Comparison of ENCODE assay signal across 18 cellular contexts in the genomic region with DNA sequence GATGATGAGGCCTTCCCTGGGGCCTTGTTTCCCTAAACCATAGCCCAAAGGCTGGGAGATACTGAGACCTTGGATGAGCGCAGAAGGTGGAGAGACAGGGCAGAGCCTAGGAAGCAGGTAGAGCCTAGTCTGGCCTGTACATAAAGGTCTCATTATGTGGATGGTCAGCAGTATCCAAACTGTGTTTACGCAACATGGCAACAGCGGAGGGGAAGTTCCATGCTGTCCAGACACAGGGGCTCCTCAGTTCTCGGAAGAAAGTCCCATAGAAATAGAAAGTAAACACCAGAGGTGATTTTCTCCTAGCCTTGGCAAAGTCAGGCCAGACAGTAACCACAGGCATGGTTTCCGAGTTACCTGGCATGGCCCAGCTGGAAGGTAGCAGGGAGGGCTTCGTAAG. TPM values are rescaled to one million over a fixed set of nuclear protein-coding genes. Genes with fewer than 3 reads are reported as not detected.
DNase-seq lines count a peak whose midpoint lies in the region; ATAC-seq and TF ChIP-seq lines count a peak whose summit lies in the region.
"Had no signal": no experiment of that assay in that cellular context is flagged by ENCODE, and none has a peak within 500 bp of the region (broad histone marks: within the 10 kb centered on the region; RNA-seq: fewer than 3 reads in every experiment).

No MANE protein-coding gene starts in this region.

- peaks cover 93 to 100% (median 100%) of the 10 kb centered on the region in 11 experiments for H4K20me1 ChIP-seq in BLaER1 treated with 17β-estradiol and CSF1 and Interleukin-3, amounts not matched to agents 10 nM and 100 nM
- H4K20me1 ChIP-seq in DOHH2 (ENCODE audit: control insufficient read depth, insufficient read depth, low read depth, low read length) = no peaks in the 10 kb centered on the region

- H3K4me2 ChIP-seq in BLaER1 treated with 17β-estradiol and CSF1 and Interleukin-3, amounts not matched to agents 10 nM and 100 nM = peak overlapping the region in 7 of 11 experiments; percentile 1 to 75 (median 48); a peak in 13 of 22 replicates
- peak overlapping the region; percentile 55; the same call in 1 of the 2 replicates for H3K4me2 ChIP-seq in DOHH2 (ENCODE audit: low read length)

- WGBS in psoas muscle, 3 donors = 88 to 93% (median 89%) methylated on average over 6 of the region's 6 CpGs

- no peaks in the 10 kb centered on the region for H3K27me3 ChIP-seq in BLaER1 treated with 17β-estradiol and CSF1 and Interleukin-3, amounts not matched to agents 10 nM and 100 nM
- H3K27me3 ChIP-seq in DOHH2 (ENCODE audit: control insufficient read depth, low read length) (no peaks in the 10 kb centered on the region), psoas muscle (ENCODE audit: insufficient read depth in 3 of 3, low read length in 2 of 3) (no peaks in the 10 kb centered on the region)

- no peaks in the 10 kb centered on the region for H3F3A ChIP-seq in DOHH2 (ENCODE audit: control insufficient read depth, insufficient read depth)

- H3K9ac ChIP-seq in BLaER1 treated with 17β-estradiol and CSF1 and Interleukin-3, amounts not matched to agents 10 nM and 100 nM = peak overlapping the region in 4 of 11 experiments; percentile 18 to 64 (median 34); a peak in 5 of 22 replicates

- intact Hi-C loops in psoas muscle (cut with DNase I) = no loop called here

- TF ChIP-seq CTCF in DOHH2 (IDR thresholded peaks at IDR 0.05; ENCODE audit: low read depth, low read length, poor library complexity, severe bottlenecking) (no peak), psoas muscle (IDR thresholded peaks at IDR 0.05) (no peak)

- DNase-seq in left lobe of liver (ENCODE audit: low spot score) = no peak
- no peak for DNase-seq in psoas muscle
- no peak for DNase-seq in NCI-H1694 treated with DMSO at 0.1 percent for 48 hours (lab: John Stamatoyannopoulos, UW)
- DNase-seq in caudate nucleus (lab: John Stamatoyannopoulos, UW) = no peak
- DNase-seq: Caco-2, KBM-7, NCI-H1092 treated with DMSO at 0.1 percent for 48 hours, NCI-H187, NCI-H446 had no signal

- no peaks in the 10 kb centered on the region for H3K9me3 ChIP-seq in BLaER1 treated with 17β-estradiol and CSF1 and Interleukin-3, amounts not matched to agents 10 nM and 100 nM (replicated peaks in 1 of 11)
- H3K9me3 ChIP-seq in DOHH2 (ENCODE audit: control insufficient read depth, insufficient read depth, low read length) (no peaks in the 10 kb centered on the region), psoas muscle (no peaks in the 10 kb centered on the region)
- H3K9me3 ChIP-seq: Caco-2 had no signal

- ATAC-seq in left lobe of liver (peak; percentile 40), psoas muscle (no peak), HG03095 (IDR thresholded peaks at IDR 0.05; ENCODE audit: unreplicated experiment) (no peak), GM21825 (IDR thresholded peaks at IDR 0.05; ENCODE audit: unreplicated experiment) (no peak)
- ATAC-seq: HCT116 had no signal

- peaks cover 59 to 97% (median 84%) of the 10 kb centered on the region in 10 experiments for H3K4me1 ChIP-seq in BLaER1 treated with 17β-estradiol and CSF1 and Interleukin-3, amounts not matched to agents 10 nM and 100 nM
- H3K4me1 ChIP-seq in DOHH2 (ENCODE audit: control insufficient read depth, low read length) = peaks cover 64% of the 10 kb centered on the region
- H3K4me1 ChIP-seq in psoas muscle = peaks cover 46% of the 10 kb centered on the region
- H3K4me1 ChIP-seq: Caco-2 had no signal

- peaks cover 88 to 100% (median 100%) of the 10 kb centered on the region in 11 experiments for H3K36me3 ChIP-seq in BLaER1 treated with 17β-estradiol and CSF1 and Interleukin-3, amounts not matched to agents 10 nM and 100 nM
- H3K36me3 ChIP-seq in DOHH2 (ENCODE audit: control insufficient read depth, low read length) (peaks cover 81% of the 10 kb centered on the region), psoas muscle (ENCODE audit: insufficient read depth in 1 of 2, low read depth in 1 of 2) (no peaks in the 10 kb centered on the region)

- H3K27ac ChIP-seq in BLaER1 treated with 17β-estradiol and CSF1 and Interleukin-3, amounts not matched to agents 10 nM and 100 nM = peak overlapping the region in 6 of 11 experiments; percentile 0 to 48 (median 22); a peak in 6 of 22 replicates
- no peak overlapping the region for H3K27ac ChIP-seq in DOHH2 (ENCODE audit: low read depth, low read length)
- H3K27ac ChIP-seq in psoas muscle = peak overlapping the region; percentile 21
- H3K27ac ChIP-seq in caudate nucleus (ENCODE audit: low read depth, low read length) = no peak overlapping the region
- H3K27ac ChIP-seq: HL-60, RWPE1, SK-N-MC had no signal

- H3K9me2 ChIP-seq in DOHH2 (replicated peaks; ENCODE audit: control insufficient read depth, low read length) = no peaks in the 10 kb centered on the region

- peaks cover 60% of the 10 kb centered on the region for H3K79me2 ChIP-seq in DOHH2 (ENCODE audit: control insufficient read depth, low read length)

- no peak overlapping the region for H3K4me3 ChIP-seq in BLaER1 treated with 17β-estradiol and CSF1 and Interleukin-3, amounts not matched to agents 10 nM and 100 nM
- H3K4me3 ChIP-seq in DOHH2 (ENCODE audit: low read length) (no peak overlapping the region), psoas muscle (no peak overlapping the region)
- H3K4me3 ChIP-seq: SK-N-MC had no signal

RNA-seq across cellular contexts. Expression of a gene that starts 42.1 kb away (rescaled TPM):
- total RNA-seq in left lobe of liver (17.8 TPM), psoas muscle (10 to 100 TPM; 14.1 to 22.4 (median 18.3) TPM)
- 10 to 100 TPM in 2 of 3 donors, 1 to 10 TPM in 1; 5.2 to 14.0 (median 12.6) TPM for polyA plus RNA-seq in psoas muscle

RNA-seq across cellular contexts. Expression of a gene that starts 49.7 kb away (rescaled TPM):
- total RNA-seq in left lobe of liver (3.7 TPM), psoas muscle (10 to 100 TPM in 3 of 4 donors, 1 to 10 TPM in 1; 9.9 to 34.2 (median 23.1) TPM)
- polyA plus RNA-seq in psoas muscle = 10 to 100 TPM in 2 of 3 donors, 1 to 10 TPM in 1; 3.9 to 13.7 (median 10.4) TPM
- total RNA-seq: Caco-2 had no signal
- polyA plus RNA-seq: BJ had no signal

Comparison
In these comparisons a context has a peak if more than half of its experiments do, and no peak if none do; other contexts are left out.
1. H3K27ac ChIP-seq: peak in BLaER1 treated with 17β-estradiol and CSF1 and Interleukin-3, amounts not matched to agents 10 nM and 100 nM (6 of 11) and psoas muscle (single experiment); none in DOHH2 (single experiment) and caudate nucleus (single experiment).